Comparison of ENCODE assay signal across 25 cellular contexts in the genomic region with DNA sequence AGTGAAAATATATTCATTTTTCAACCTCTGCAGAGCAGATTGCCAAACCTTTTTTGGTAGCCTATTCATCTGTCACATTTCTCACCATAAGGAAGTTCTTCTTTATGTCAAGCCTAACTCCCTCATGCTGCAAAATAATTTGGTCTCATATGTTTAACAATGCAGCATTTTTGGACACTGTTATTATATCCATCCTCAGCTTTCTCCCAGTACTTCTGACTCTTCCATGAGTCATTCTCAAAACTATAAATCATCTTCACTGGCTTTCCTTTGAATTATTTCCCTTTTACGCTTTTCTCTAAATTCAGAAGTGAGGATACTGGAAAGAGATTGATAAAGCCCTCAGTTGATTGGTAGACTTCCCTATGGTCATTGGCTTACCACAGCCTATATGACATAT.
A peak's percentile ranks its signal among the peaks of the same experiment; 100 is the strongest.
DNase-seq lines count a peak whose midpoint lies in the region; TF ChIP-seq lines count a peak whose summit lies in the region.
"Had no signal": no experiment of that assay in that cellular context is flagged by ENCODE, and none has a peak within 500 bp of the region (broad histone marks: within the 10 kb centered on the region; RNA-seq: fewer than 3 reads in every experiment).

No MANE protein-coding gene starts in this region.

- H3K9ac ChIP-seq in SK-N-SH, result no peak overlapping the region
- no peak overlapping the region for H3K9ac ChIP-seq in MM.1S (ENCODE audit: low read length)

- H3K36me3 ChIP-seq in SK-N-SH (replicated peaks in 1 of 2; ENCODE audit: control insufficient read depth in 1 of 2, insufficient read depth in 2 of 2, low read length in 1 of 2), result no peaks in the 10 kb centered on the region
- H3K36me3 ChIP-seq in MM.1S (replicated peaks; ENCODE audit: insufficient read depth, low read length), result no peaks in the 10 kb centered on the region
- H3K36me3 ChIP-seq: neutrophil, stomach, tibial nerve had no signal

- H3K4me2 ChIP-seq in SK-N-SH, result no peak overlapping the region
- no peak overlapping the region for H3K4me2 ChIP-seq in MM.1S (ENCODE audit: low read depth, low read length)

- CTCF ChIA-PET in SK-N-SH (lab: Yijun Ruan, JAX), result no interaction called here
- CTCF ChIA-PET in activated CD4-positive, alpha-beta T cell treated with anti-CD3 and anti-CD28 coated beads, Interleukin-2, amount 10 ng/mL, durations not matched to agents 7 days and 5 days (lab: Charles Lee), result no interaction called here

- peaks cover 0 to 2% (median 0%) of the 10 kb centered on the region in 3 donors for H3K27me3 Mint-ChIP-seq in CD14-positive monocyte (ENCODE audit: low read depth in 3 of 3)
- H3K27me3 Mint-ChIP-seq in activated CD4-positive, alpha-beta T cell treated with anti-CD3 and anti-CD28 coated beads, Interleukin-2, amount 10 ng/mL, durations not matched to agents 7 days and 5 days, result no peaks in the 10 kb centered on the region
- H3K27me3 Mint-ChIP-seq: activated CD8-positive, alpha-beta T cell treated with anti-CD3 and anti-CD28 coated beads for 36 hours; activated naive CD8-positive, alpha-beta T cell treated with anti-CD3 and anti-CD28 coated beads, Interleukin-2, amount 10 ng/mL, durations not matched to agents 7 days and 5 days; CD4-positive, CD25-positive, alpha-beta regulatory T cell had no signal

- intact Hi-C loops in CD14-positive monocyte (cut with micrococcal nuclease), result no loop called here

- DNase-seq in HS-5 (ENCODE audit: low read depth) (peak; percentile 20), SK-N-SH (no peak), fibroblast of gingiva (ENCODE audit: low read depth) (peak; percentile 12), stromal cell of bone marrow (ENCODE audit: low read depth) (peak; percentile 28), CD14-positive monocyte (ENCODE audit: low spot score) (no peak), MM.1S (no peak)
- DNase-seq in activated CD4-positive, alpha-beta T cell treated with anti-CD3 and anti-CD28 coated beads, Interleukin-2, amount 10 ng/mL, durations not matched to agents 7 days and 5 days, result no peak
- DNase-seq: activated CD8-positive, alpha-beta T cell treated with anti-CD3 and anti-CD28 coated beads for 36 hours; activated effector memory CD4-positive, alpha-beta T cell treated with anti-CD3 and anti-CD28 coated beads, Interleukin-2, amount 50 U/mL, for 16 hours; activated naive CD8-positive, alpha-beta T cell treated with anti-CD3 and anti-CD28 coated beads, Interleukin-2, amount 10 ng/mL, durations not matched to agents 7 days and 5 days; CD4-positive, CD25-positive, alpha-beta regulatory T cell; effector CD4-positive, alpha-beta T cell; erythroblast; glutamatergic neuron; Kasumi-1; mesenchymal stem cell; NCI-H1092; NCI-H2029; NCI-H82; SHP77; stimulated activated CD8-positive, alpha-beta memory T cell treated with anti-CD3 and anti-CD28 coated beads, Interleukin-4, amount 100 ng/mL, for 48 hours; stomach had no signal

- H3F3A ChIP-seq in SK-N-SH (replicated peaks; ENCODE audit: insufficient read depth), result peaks cover 14% of the 10 kb centered on the region
- H3F3A ChIP-seq in MM.1S (ENCODE audit: insufficient read depth, low read length), result no peaks in the 10 kb centered on the region

- no peaks in the 10 kb centered on the region for H3K4me1 Mint-ChIP-seq in CD14-positive monocyte
- H3K4me1 Mint-ChIP-seq in activated CD4-positive, alpha-beta T cell treated with anti-CD3 and anti-CD28 coated beads, Interleukin-2, amount 10 ng/mL, durations not matched to agents 7 days and 5 days, result no peaks in the 10 kb centered on the region
- H3K4me1 Mint-ChIP-seq: activated naive CD8-positive, alpha-beta T cell treated with anti-CD3 and anti-CD28 coated beads, Interleukin-2, amount 10 ng/mL, durations not matched to agents 7 days and 5 days; brain; CD4-positive, CD25-positive, alpha-beta regulatory T cell had no signal

- no peak overlapping the region for H3K27ac ChIP-seq in SK-N-SH (ENCODE audit: low read depth in 2 of 2, low read length in 1 of 2)
- H3K27ac ChIP-seq in MM.1S (ENCODE audit: low read length), result no peak overlapping the region
- H3K27ac ChIP-seq: neutrophil, stomach, tibial nerve had no signal

- TF ChIP-seq CTCF in SK-N-SH (IDR thresholded peaks at IDR 0.05) (no peak), CD14-positive monocyte (IDR thresholded peaks at IDR 0.05) (no peak), MM.1S (IDR thresholded peaks at IDR 0.05; ENCODE audit: low read length) (no peak)

- TF ChIP-seq EP300 in SK-N-SH (IDR thresholded peaks at IDR 0.05; ENCODE audit: borderline replicate concordance in 1 of 2, low read depth in 1 of 2, low read length in 1 of 2), result no peak

- H3K9me3 ChIP-seq in SK-N-SH (no peaks in the 10 kb centered on the region), MM.1S (replicated peaks; ENCODE audit: insufficient read depth, low read length) (no peaks in the 10 kb centered on the region)
- H3K9me3 ChIP-seq: neutrophil, stomach, tibial nerve had no signal

- H3K79me2 ChIP-seq in SK-N-SH (ENCODE audit: insufficient read depth) (no peaks in the 10 kb centered on the region), MM.1S (ENCODE audit: low read length) (no peaks in the 10 kb centered on the region)

- no peak overlapping the region for H2AFZ ChIP-seq in SK-N-SH (ENCODE audit: low read depth)
- H2AFZ ChIP-seq in MM.1S (ENCODE audit: low read length), result no peak overlapping the region

- H3K27me3 ChIP-seq in SK-N-SH (ENCODE audit: insufficient read depth) (no peaks in the 10 kb centered on the region), MM.1S (replicated peaks; ENCODE audit: insufficient read depth, low read length) (no peaks in the 10 kb centered on the region)
- H3K27me3 ChIP-seq: neutrophil, stomach, tibial nerve had no signal

- no peak for TF ChIP-seq RAD21 in SK-N-SH (IDR thresholded peaks at IDR 0.05; ENCODE audit: low read length)

- H3K27ac Mint-ChIP-seq in CD14-positive monocyte, result no peak overlapping the region
- H3K27ac Mint-ChIP-seq in activated CD4-positive, alpha-beta T cell treated with anti-CD3 and anti-CD28 coated beads, Interleukin-2, amount 10 ng/mL, durations not matched to agents 7 days and 5 days, result no peak overlapping the region
- H3K27ac Mint-ChIP-seq: activated CD8-positive, alpha-beta T cell treated with anti-CD3 and anti-CD28 coated beads for 36 hours; activated naive CD8-positive, alpha-beta T cell treated with anti-CD3 and anti-CD28 coated beads, Interleukin-2, amount 10 ng/mL, durations not matched to agents 7 days and 5 days; brain; CD4-positive, CD25-positive, alpha-beta regulatory T cell had no signal

- POLR2A ChIA-PET in SK-N-SH (lab: Yijun Ruan, JAX), result no interaction called here
- POLR2A ChIA-PET in activated CD4-positive, alpha-beta T cell treated with anti-CD3 and anti-CD28 coated beads, Interleukin-2, amount 10 ng/mL, durations not matched to agents 7 days and 5 days (lab: Charles Lee), result no interaction called here

- H4K20me1 ChIP-seq in SK-N-SH (ENCODE audit: insufficient read depth) (no peaks in the 10 kb centered on the region), MM.1S (ENCODE audit: insufficient read depth, low read length) (no peaks in the 10 kb centered on the region)

- H3K4me1 ChIP-seq in SK-N-SH (ENCODE audit: control insufficient read depth in 1 of 2, insufficient read depth in 2 of 2, low read depth in 1 of 2, low read length in 1 of 2) (peaks cover 0 to 9% of the 10 kb centered on the region in 2 experiments; a peak in 3 of 4 replicates), MM.1S (ENCODE audit: low read length) (no peaks in the 10 kb centered on the region)
- H3K4me1 ChIP-seq: stomach, tibial nerve had no signal

- H3K9me3 Mint-ChIP-seq in CD14-positive monocyte, result peaks cover 0 to 14% (median 7%) of the 10 kb centered on the region in 7 donors
- H3K9me3 Mint-ChIP-seq in activated CD4-positive, alpha-beta T cell treated with anti-CD3 and anti-CD28 coated beads, Interleukin-2, amount 10 ng/mL, durations not matched to agents 7 days and 5 days, result peaks cover 3% of the 10 kb centered on the region
- H3K9me3 Mint-ChIP-seq: activated CD8-positive, alpha-beta T cell treated with anti-CD3 and anti-CD28 coated beads for 36 hours; activated naive CD8-positive, alpha-beta T cell treated with anti-CD3 and anti-CD28 coated beads, Interleukin-2, amount 10 ng/mL, durations not matched to agents 7 days and 5 days had no signal

- H3K4me3 Mint-ChIP-seq in CD14-positive monocyte, result no peak overlapping the region
- H3K4me3 Mint-ChIP-seq in activated CD4-positive, alpha-beta T cell treated with anti-CD3 and anti-CD28 coated beads, Interleukin-2, amount 10 ng/mL, durations not matched to agents 7 days and 5 days, result no peak overlapping the region
- H3K4me3 Mint-ChIP-seq: activated CD8-positive, alpha-beta T cell treated with anti-CD3 and anti-CD28 coated beads for 36 hours; activated naive CD8-positive, alpha-beta T cell treated with anti-CD3 and anti-CD28 coated beads, Interleukin-2, amount 10 ng/mL, durations not matched to agents 7 days and 5 days; brain; CD4-positive, CD25-positive, alpha-beta regulatory T cell had no signal

- 67% methylated on average over 1 of the region's 1 CpG for WGBS in SK-N-SH (ENCODE audit: low lambda C conversion rate)

- H3K9me2 ChIP-seq in SK-N-SH, result no peaks in the 10 kb centered on the region
- H3K9me2 ChIP-seq in MM.1S (replicated peaks; ENCODE audit: insufficient read depth, low read length), result no peaks in the 10 kb centered on the region

- H3K4me3 ChIP-seq in SK-N-SH (ENCODE audit: low read depth in 2 of 2, low read length in 1 of 2) (no peak overlapping the region), MM.1S (ENCODE audit: low read length) (no peak overlapping the region)
- H3K4me3 ChIP-seq: stomach, tibial nerve had no signal

- no peaks in the 10 kb centered on the region for H3K36me3 Mint-ChIP-seq in CD14-positive monocyte
- H3K36me3 Mint-ChIP-seq in activated CD4-positive, alpha-beta T cell treated with anti-CD3 and anti-CD28 coated beads, Interleukin-2, amount 10 ng/mL, durations not matched to agents 7 days and 5 days (ENCODE audit: low read depth), result no peaks in the 10 kb centered on the region
- H3K36me3 Mint-ChIP-seq: activated naive CD8-positive, alpha-beta T cell treated with anti-CD3 and anti-CD28 coated beads, Interleukin-2, amount 10 ng/mL, durations not matched to agents 7 days and 5 days; brain; CD4-positive, CD25-positive, alpha-beta regulatory T cell had no signal

TF ChIP-seq in SK-N-SH, 30 proteins besides CTCF, POLR2A, EP300 and RAD21 (continues in another document):
- TF ChIP-seq RCOR1 (IDR thresholded peaks at IDR 0.05; ENCODE audit: low read length), result no peak
- TF ChIP-seq SIN3A (IDR thresholded peaks at IDR 0.05; ENCODE audit: borderline replicate concordance, low read depth, low read length), result no peak
- TF ChIP-seq NRF1 (IDR thresholded peaks at IDR 0.05; ENCODE audit: low read depth, low read length), result no peak
- no peak for TF ChIP-seq MXI1 (IDR thresholded peaks at IDR 0.05; ENCODE audit: low read depth, low read length)
- TF ChIP-seq RFX5 (IDR thresholded peaks at IDR 0.05; ENCODE audit: low read length), result no peak
- TF ChIP-seq JUND (IDR thresholded peaks at IDR 0.05), result peak; percentile 64; the same call in 1 of the 2 replicates
- no peak for TF ChIP-seq GATA2 (CRISPR knock-in tag; IDR thresholded peaks at IDR 0.05)
- no peak for TF ChIP-seq YY1 (IDR thresholded peaks at IDR 0.05; ENCODE audit: low read depth)
- no peak for TF ChIP-seq EZH2phosphoT487 (IDR thresholded peaks at IDR 0.05; ENCODE audit: borderline replicate concordance, low read depth)
- no peak for TF ChIP-seq FOXM1 (IDR thresholded peaks at IDR 0.05; ENCODE audit: low read depth)

Comparison
In these comparisons a context has a peak if more than half of its experiments do, and no peak if none do; other contexts are left out.
1. DNase-seq: peak in HS-5 (single experiment), fibroblast of gingiva (single experiment) and stromal cell of bone marrow (single experiment); none in SK-N-SH (single experiment), CD14-positive monocyte (single experiment), activated CD4-positive, alpha-beta T cell treated with anti-CD3 and anti-CD28 coated beads, Interleukin-2, amount 10 ng/mL, durations not matched to agents 7 days and 5 days (single experiment) and MM.1S (single experiment).